Comparison of ENCODE assay signal across 8 cellular contexts in the genomic region with DNA sequence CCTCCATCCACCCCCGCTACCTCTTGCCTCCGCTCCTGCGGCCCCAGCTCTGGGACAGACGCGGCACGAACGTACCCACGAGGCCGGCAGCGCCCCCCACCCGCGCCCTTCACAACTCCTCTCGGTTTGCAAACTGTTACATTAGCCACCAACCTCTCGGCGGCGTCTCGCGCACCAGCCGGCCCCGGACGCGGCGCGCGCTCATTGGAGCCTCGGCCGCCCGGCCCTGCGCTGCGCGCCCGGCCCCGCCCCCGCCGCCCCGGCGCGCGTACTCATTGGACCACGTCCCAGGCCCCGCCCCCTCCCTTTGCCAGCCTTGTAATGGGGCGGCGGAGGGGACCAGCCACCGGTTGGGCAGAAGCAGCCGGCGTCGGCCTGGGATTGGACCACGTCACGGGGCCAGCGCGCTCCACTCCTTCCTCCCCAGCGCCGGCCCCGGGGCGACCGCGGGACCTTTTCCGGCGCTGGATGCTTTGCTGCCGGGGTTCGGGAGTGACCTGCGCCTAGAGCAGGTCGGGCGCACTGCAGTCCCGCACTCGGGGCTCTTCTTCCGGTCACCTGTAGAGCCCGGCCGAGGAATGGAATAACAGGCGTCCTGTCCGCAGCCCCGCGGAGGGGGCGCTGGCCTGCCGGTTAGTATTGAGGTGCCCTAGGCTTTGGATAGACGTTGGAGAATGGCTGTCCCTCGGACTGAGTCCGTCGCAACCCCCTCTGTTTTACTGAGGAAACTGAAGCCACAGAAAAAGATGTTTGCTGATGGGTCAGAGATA. TPM values are rescaled to one million over a fixed set of nuclear protein-coding genes. Genes with fewer than 3 reads are reported as not detected.
A peak's percentile ranks its signal among the peaks of the same experiment; 100 is the strongest.
DNase-seq lines count a peak whose midpoint lies in the region; ATAC-seq lines count a peak whose summit lies in the region.

TSS of gene HYOU1 (minus strand) at position 206 of the 770 bp plus-strand sequence. CDS start 1,045 bp downstream, outside the sequence.

- H3K27me3 Mint-ChIP-seq in memory B cell = no peaks in the 10 kb centered on the region

- DNase-seq in COLO668 (lab: John Stamatoyannopoulos, UW; ENCODE audit: unreplicated experiment) (peak; percentile 99), HS-5 (ENCODE audit: low read depth) (peak; percentile 74), memory B cell (ENCODE audit: low spot score in 2 of 2) (peak; percentile 94 to 96)
- peak; percentile 99 for DNase-seq in NK-92 treated with Interleukin-12 subunit alpha and Interleukin-12 subunit beta, amount 100 ng/mL, for 24 hours (lab: John Stamatoyannopoulos, UW)
- DNase-seq in effector memory CD4-positive, alpha-beta T cell = peak; percentile 97 to 98 (median 98)
- peak; percentile 99 for DNase-seq in stimulated activated CD8-positive, alpha-beta memory T cell treated with anti-CD3 and anti-CD28 coated beads, Interleukin-12 subunit alpha, Interleukin-12 subunit beta, amount 100 ng/mL, for 24 hours (ENCODE audit: extremely low read depth)

- H3K4me3 Mint-ChIP-seq in memory B cell = peak within 1 kb of the TSS; percentile 93

- H3K36me3 Mint-ChIP-seq in memory B cell = peaks cover 12% of the 10 kb centered on the region

- H3K4me3 ChIP-seq in effector memory CD4-positive, alpha-beta T cell (ENCODE audit: insufficient read depth, low read depth, low read length, poor library complexity, severe bottlenecking) = peak within 1 kb of the TSS; percentile 90

- H3K27ac ChIP-seq in effector memory CD4-positive, alpha-beta T cell (ENCODE audit: insufficient read depth, low read length, poor library complexity, severe bottlenecking) = peak within 1 kb of the TSS; percentile 91

- POLR2A ChIA-PET in activated CD8-positive, alpha-beta memory T cell treated with anti-CD3 and anti-CD28 coated beads for 36 hours (lab: Charles Lee) = interaction anchor here (0.5 to 2.3 kb wide), 9 partner anchors 10 to 45 kb away, joined by 3 to 16 read pairs (median 7); partner anchors contain the start of genes RPS25, SLC37A4, TRAPPC4 and VPS11

- H3K4me1 Mint-ChIP-seq in memory B cell = peaks cover 21% of the 10 kb centered on the region

- H3K27me3 ChIP-seq in effector memory CD4-positive, alpha-beta T cell (replicated peaks; ENCODE audit: control insufficient read depth, insufficient read depth, low read length, poor library complexity, severe bottlenecking) = no peaks in the 10 kb centered on the region

- peak; percentile 92 for ATAC-seq in GM19468 (IDR thresholded peaks at IDR 0.05; ENCODE audit: extremely low read depth, unreplicated experiment)
- ATAC-seq in memory B cell (ENCODE audit: low read depth) = peak; percentile 90

- peak within 1 kb of the TSS; percentile 95 for H3K27ac Mint-ChIP-seq in memory B cell

- H3K9me3 ChIP-seq in effector memory CD4-positive, alpha-beta T cell (ENCODE audit: control insufficient read depth, low read length) = no peaks in the 10 kb centered on the region

- peaks cover 28% of the 10 kb centered on the region for H3K36me3 ChIP-seq in effector memory CD4-positive, alpha-beta T cell (ENCODE audit: control insufficient read depth, insufficient read depth, low read length)

- H3K9me3 Mint-ChIP-seq in memory B cell = no peaks in the 10 kb centered on the region

- H3K4me1 ChIP-seq in effector memory CD4-positive, alpha-beta T cell (ENCODE audit: control insufficient read depth, insufficient read depth, low read length, poor library complexity, severe bottlenecking) = peaks cover 22% of the 10 kb centered on the region

- CTCF ChIA-PET in activated CD8-positive, alpha-beta memory T cell treated with anti-CD3 and anti-CD28 coated beads for 36 hours (lab: Charles Lee) = interaction anchor here (1.1 to 1.5 kb wide), 4 partner anchors 8 to 42 kb away, joined by 3 to 5 read pairs (median 4); partner anchors contain the start of genes RPS25, TRAPPC4 and VPS11

RNA-seq across cellular contexts. Expression of gene HYOU1, which starts in this region (rescaled TPM):
- total RNA-seq in activated CD8-positive, alpha-beta memory T cell treated with anti-CD3 and anti-CD28 coated beads for 36 hours = 100 to 1,000 TPM; 151 to 159 TPM

Comparison
In these comparisons a context has a peak if more than half of its experiments do, and no peak if none do; other contexts are left out.
1. Peak in every context shown above with its lines: DNase-seq, ATAC-seq, H3K4me3 ChIP-seq and H3K27ac ChIP-seq.